ENCODE assay signal across 30 cellular contexts in genomic region chr3:184822081-184822480, GRCh38.
"Had no signal": no experiment of that assay in that cellular context is flagged by ENCODE, and none has a peak within 500 bp of the region (broad histone marks: within the 10 kb centered on the region; RNA-seq: fewer than 3 reads in every experiment).

No MANE protein-coding gene starts in this region.

- H3K4me1 ChIP-seq: Peyer's patch had no signal

- H3K4me3 ChIP-seq: MG63, Peyer's patch had no signal

- H3K36me3 ChIP-seq: Peyer's patch, WERI-Rb-1 had no signal

- DNase-seq: activated CD4-positive, alpha-beta memory T cell treated with anti-CD3 and anti-CD28 coated beads, Interleukin-2, amount 10 ng/mL, durations not matched to agents 7 days and 5 days; activated CD4-positive, alpha-beta T cell treated with anti-CD3 and anti-CD28 coated beads for 1 hour; activated CD4-positive, alpha-beta T cell treated with anti-CD3 and anti-CD28 coated beads for 48 hours; activated CD4-positive, CD25-positive, alpha-beta regulatory T cell; activated CD8-positive, alpha-beta memory T cell treated with anti-CD3 and anti-CD28 coated beads for 24 hours; activated CD8-positive, alpha-beta memory T cell treated with anti-CD3 and anti-CD28 coated beads, Interleukin-2, amount 10 ng/mL, durations not matched to agents 7 days and 5 days; activated CD8-positive, alpha-beta memory T cell treated with anti-CD3 and anti-CD28 coated beads, Interleukin-2, amount 50 U/mL, for 48 hours; activated effector memory CD4-positive, alpha-beta T cell treated with Interleukin-2 at 50 U/mL for 16 hours; activated naive CD4-positive, alpha-beta T cell treated with anti-CD3 and anti-CD28 coated beads, Interleukin-2, amount 10 ng/mL, durations not matched to agents 7 days and 5 days; activated naive CD8-positive, alpha-beta T cell treated with anti-CD3 and anti-CD28 coated beads, Interleukin-2, amount 50 U/mL, for 24 hours; activated T-cell treated with anti-CD3 and anti-CD28 coated beads, Interleukin-2, amount 50 U/mL, for 48 hours; anterior cingulate cortex; Kasumi-1; KG1; MG63; NCI-H1048; NCI-H1105 treated with DMSO at 0.1 percent for 48 hours; NCI-H1436; NCI-H1694; NCI-H2029; NCI-H510A; NCI-H526; NCI-H748 treated with DMSO at 0.1 percent for 48 hours; NK-92 treated with Interleukin-12 subunit alpha and Interleukin-12 subunit beta, amount 100 ng/mL, for 24 hours; PC-3; Peyer's patch; RPMI8226; SW 1271; T1000; WERI-Rb-1 had no signal

- H3K27me3 ChIP-seq: MG63, Peyer's patch had no signal

- ATAC-seq: activated CD8-positive, alpha-beta memory T cell treated with anti-CD3 and anti-CD28 coated beads, Interleukin-2, amount 10 ng/mL, durations not matched to agents 7 days and 5 days; activated naive CD8-positive, alpha-beta T cell treated with anti-CD3 and anti-CD28 coated beads, Interleukin-2, amount 50 U/mL, for 24 hours; PC-3 had no signal

- H3K27ac ChIP-seq: Peyer's patch, WERI-Rb-1 had no signal

- H3K9me3 ChIP-seq: MG63, Peyer's patch had no signal
